Comparison of ENCODE assay signal across 13 cellular contexts in the genomic region with DNA sequence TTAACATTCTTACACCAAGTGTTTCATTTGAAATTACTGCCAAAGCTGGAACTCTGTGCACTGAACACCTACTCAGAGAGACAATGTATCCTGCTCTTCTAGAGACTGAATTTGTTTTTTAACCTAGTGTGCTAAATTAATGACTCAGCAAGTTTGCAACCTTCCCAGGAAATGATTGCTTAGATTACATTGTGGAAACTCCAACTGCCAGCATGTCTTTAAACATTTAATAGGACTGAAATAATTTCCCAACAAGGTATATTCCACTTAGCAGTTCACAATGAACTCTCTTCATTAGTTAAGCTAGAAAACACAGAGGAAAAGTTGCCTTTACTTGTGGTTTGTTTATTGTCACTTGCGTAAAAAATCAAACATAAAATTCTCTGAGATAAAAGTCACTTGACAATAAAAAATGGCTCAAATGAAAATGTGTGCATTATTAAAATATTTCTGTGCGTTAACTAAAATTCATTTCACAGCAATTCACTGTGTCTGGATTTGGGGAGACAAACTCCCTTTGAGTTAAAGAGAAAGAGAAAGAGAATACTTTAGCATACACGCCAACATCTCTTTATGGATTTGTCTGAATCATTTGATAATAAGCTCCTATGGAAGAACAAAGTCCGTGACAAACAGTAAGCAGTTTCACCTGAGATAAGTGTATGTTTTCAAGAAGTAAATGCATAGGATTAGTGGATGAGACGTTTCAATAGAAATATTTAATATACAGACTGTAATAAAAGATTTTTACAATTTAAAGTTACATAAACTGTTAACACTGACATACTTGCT.
DNase-seq lines count a peak whose midpoint lies in the region; FAIRE-seq and TF ChIP-seq lines count a peak whose summit lies in the region.
"Had no signal": no experiment of that assay in that cellular context is flagged by ENCODE, and none has a peak within 500 bp of the region (broad histone marks: within the 10 kb centered on the region; RNA-seq: fewer than 3 reads in every experiment).

No MANE protein-coding gene starts in this region.

- no peak overlapping the region for H3K9ac ChIP-seq in H1 (replicated peaks in 1 of 4; ENCODE audit: extremely low read depth in 1 of 4, low read depth in 3 of 4, low read length in 3 of 4)

- no peaks in the 10 kb centered on the region for H3K79me2 ChIP-seq in H1 (ENCODE audit: control insufficient read depth in 1 of 2, insufficient read depth in 2 of 2, low read length in 2 of 2)

- H2BK120ac ChIP-seq in H1 (replicated peaks; ENCODE audit: low read depth, low read length) = no peak overlapping the region

- H4K5ac ChIP-seq in H1 (ENCODE audit: insufficient read length, low read depth, low read length) = no peak overlapping the region

- WGBS in H1 (ENCODE audit: extremely low coverage in 1 of 2, insufficient coverage in 1 of 2, insufficient read length in 1 of 2, insufficient replicate concordance in 2 of 2, low coverage in 1 of 2, low lambda C conversion rate in 2 of 2, missing lambda C conversion rate in 1 of 2), 2 experiments = 93% methylated on average over 5 of the region's 5 CpGs; no CpG with 5 or more reads in 1 of the 2 experiments

- no peak overlapping the region for H3K4me2 ChIP-seq in H1 (ENCODE audit: insufficient read depth in 1 of 2, low read depth in 2 of 2, low read length in 2 of 2)

- no peak for TF ChIP-seq POLR2A in H1 (IDR thresholded peaks at IDR 0.05; ENCODE audit: control extremely low read depth in 1 of 2, low read depth in 2 of 2, low read length in 2 of 2)

- POLR2A ChIA-PET in H1 (lab: Charles Lee; ENCODE audit: partially characterized antibody) = no interaction called here

- no peaks in the 10 kb centered on the region for H3K79me1 ChIP-seq in H1 (ENCODE audit: low read depth, low read length)

- peak; percentile 40 for DNase-seq in H4 (ENCODE audit: low spot score)
- DNase-seq in NCI-H69 (lab: John Stamatoyannopoulos, UW) = peak; percentile 44
- no peak for DNase-seq in H1 (ENCODE audit: low read depth in 1 of 2, low spot score in 2 of 2)
- peak; percentile 44 for DNase-seq in non-pigmented ciliary epithelial cell (ENCODE audit: low read depth)
- DNase-seq in RPMI8226 = no peak
- DNase-seq in activated gamma-delta T cell (lab: John Stamatoyannopoulos, UW) = no peak
- DNase-seq in frontal cortex (ENCODE audit: low spot score in 2 of 2) = no peak
- DNase-seq: activated CD8-positive, alpha-beta T cell treated with anti-CD3 and anti-CD28 coated beads for 36 hours; activated naive CD4-positive, alpha-beta T cell treated with anti-CD3 and anti-CD28 coated beads for 36 hours; kidney; MG63; natural killer cell had no signal

- no peak overlapping the region for H2AK5ac ChIP-seq in H1 (ENCODE audit: low read depth, low read length)

- H2AFZ ChIP-seq in H1 (ENCODE audit: low read length) = no peak overlapping the region

- no peaks in the 10 kb centered on the region for H3K23me2 ChIP-seq in H1 (ENCODE audit: low read depth, low read length)

- no peak overlapping the region for H2BK20ac ChIP-seq in H1 (ENCODE audit: low read length)

- no peak overlapping the region for H2BK5ac ChIP-seq in H1 (ENCODE audit: low read depth, low read length)

- no peak overlapping the region for H2BK15ac ChIP-seq in H1 (ENCODE audit: low read length)

- no peak for TF ChIP-seq EP300 in H1 (IDR thresholded peaks at IDR 0.05; ENCODE audit: borderline replicate concordance in 1 of 2, low read depth in 2 of 2, low read length in 2 of 2)

- FAIRE-seq in H1 (lab: Jason Lieb, UNC) = no peak
- no peak for FAIRE-seq in frontal cortex (lab: Jason Lieb, UNC)
- FAIRE-seq: colon, kidney had no signal

- no peak overlapping the region for H3K4ac ChIP-seq in H1 (replicated peaks; ENCODE audit: insufficient read length, low read depth, low read length)

- no peak overlapping the region for H3K18ac ChIP-seq in H1 (ENCODE audit: extremely low read depth, low read length)

- no peak for TF ChIP-seq CTCF in H1 (IDR thresholded peaks at IDR 0.05; ENCODE audit: control extremely low read depth in 1 of 3, insufficient read depth in 1 of 3, low read depth in 1 of 3, low read length in 3 of 3)

- H3K14ac ChIP-seq in H1 (ENCODE audit: insufficient read length) = no peak overlapping the region

- no peak overlapping the region for H3K27ac ChIP-seq in H1 (ENCODE audit: low read depth, low read length)

- CTCF ChIA-PET in H1 (lab: Charles Lee; ENCODE audit: partially characterized antibody) = interaction anchor here (0.9 kb wide), 1 partner anchor 92 kb away, joined by 3 read pairs; no protein-coding TSS in a partner anchor

- 0 out of 7 replicates have a peak, but pooled peaks cover 0 to 2% (median 0%) of the 10 kb centered on the region in 4 experiments for H3K4me1 ChIP-seq in H1 (replicated peaks in 1 of 4; ENCODE audit: control insufficient read depth in 3 of 4, insufficient read depth in 4 of 4, low read length in 3 of 4)

- no peak overlapping the region for H2BK12ac ChIP-seq in H1 (ENCODE audit: low read depth, low read length)

- H3K23ac ChIP-seq in H1 (ENCODE audit: insufficient read length) = no peak overlapping the region

- H4K20me1 ChIP-seq in H1 (replicated peaks in 1 of 2; ENCODE audit: control insufficient read depth in 1 of 2, insufficient read depth in 2 of 2, low read length in 2 of 2) = no peaks in the 10 kb centered on the region

- H3K27me3 ChIP-seq in H1 (replicated peaks in 1 of 4; ENCODE audit: control insufficient read depth in 3 of 4, extremely low read depth in 1 of 4, insufficient read depth in 3 of 4, low read length in 3 of 4) = no peaks in the 10 kb centered on the region
- H3K27me3 ChIP-seq: MG63 had no signal

- H3K9me3 ChIP-seq in H1 (ENCODE audit: insufficient read depth in 2 of 2, low read depth in 1 of 2, low read length in 1 of 2) = peaks cover 19 to 20% of the 10 kb centered on the region in 2 experiments

- H4K8ac ChIP-seq in H1 (ENCODE audit: extremely low read depth, insufficient read depth, low read length) = no peak overlapping the region

- TF ChIP-seq RAD21 in H1 (IDR thresholded peaks at IDR 0.05 in 1 of 2, conservative IDR thresholded peaks at IDR 0.05 in 1 of 2; ENCODE audit: low read depth in 2 of 2, low read length in 2 of 2) = no peak

- peaks cover 0 to 10% (median 3%) of the 10 kb centered on the region in 4 experiments; a peak in 4 of 8 replicates for H3K36me3 ChIP-seq in H1 (ENCODE audit: control insufficient read depth in 2 of 4, insufficient read depth in 4 of 4, low read length in 3 of 4)
- H3K36me3 ChIP-seq: MG63 had no signal

- H3K56ac ChIP-seq in H1 (replicated peaks; ENCODE audit: insufficient read length, low read depth, low read length) = no peak overlapping the region

- H3K4me3 ChIP-seq in H1 (ENCODE audit: extremely low read depth in 1 of 4, insufficient read depth in 2 of 4, low read depth in 3 of 4, low read length in 4 of 4) = no peak overlapping the region
- H3K4me3 ChIP-seq: MG63 had no signal

- H4K91ac ChIP-seq in H1 (replicated peaks; ENCODE audit: insufficient read length, low read length) = no peak overlapping the region

TF ChIP-seq in H1, 55 proteins besides CTCF, POLR2A, EP300 and RAD21:
- TF ChIP-seq BACH1 (IDR thresholded peaks at IDR 0.05; ENCODE audit: low read length) (peak; percentile 78), SIRT6 (IDR thresholded peaks at IDR 0.05; ENCODE audit: low read length) (no peak), MAFK (IDR thresholded peaks at IDR 0.05; ENCODE audit: low read depth, low read length) (peak; percentile 93)

Comparison
In these comparisons a context has a peak if more than half of its experiments do, and no peak if none do; other contexts are left out.
1. DNase-seq: peak in H4 (single experiment), NCI-H69 (single experiment) and non-pigmented ciliary epithelial cell (single experiment); none in H1 (0 of 2), RPMI8226 (single experiment), activated gamma-delta T cell (single experiment) and frontal cortex (0 of 2).